Comparison of ENCODE assay signal across 9 cellular contexts in the genomic region with DNA sequence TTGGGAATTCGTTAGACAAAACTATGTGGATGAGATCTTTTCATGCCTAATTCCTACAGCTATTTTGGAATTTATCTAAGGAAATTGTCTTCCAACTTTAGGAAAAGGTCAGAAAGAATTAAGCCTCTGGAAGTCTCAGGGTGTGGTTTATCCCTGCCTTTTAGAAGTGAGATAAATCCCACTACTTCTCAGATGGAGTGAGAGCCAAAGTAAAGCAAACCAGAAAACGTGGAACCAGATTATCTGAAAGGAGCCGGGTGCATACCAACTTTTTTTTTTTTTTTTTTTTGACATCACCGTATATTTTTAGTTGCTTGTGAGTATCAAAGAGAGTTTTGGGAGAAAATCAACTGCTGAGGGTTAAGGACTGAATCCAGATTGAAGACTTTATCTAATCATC.
"Had no signal": no experiment of that assay in that cellular context is flagged by ENCODE, and none has a peak within 500 bp of the region (broad histone marks: within the 10 kb centered on the region; RNA-seq: fewer than 3 reads in every experiment).

No MANE protein-coding gene starts in this region.

- H3K36me3 ChIP-seq: HAP-1 had no signal

- H3K4me3 Mint-ChIP-seq: HFFc6 had no signal

- H3K4me1 ChIP-seq: HAP-1 had no signal

- H3K4me3 ChIP-seq: GM23248, HAP-1, K562 had no signal

- H3K27ac Mint-ChIP-seq: HFFc6 had no signal

- H2AFZ ChIP-seq: GM23248 had no signal

- ATAC-seq: HCT116, K562 had no signal

- H3K9ac ChIP-seq: GM23248 had no signal

- DNase-seq: GM23248, H7, HFFc6, IMR-90, KG1 had no signal

- FAIRE-seq: K562 had no signal

- H3K27ac ChIP-seq: GM23248, HL-60 had no signal

- H3K9me3 ChIP-seq: HAP-1 had no signal
